Comparison of ENCODE assay signal across 11 cellular contexts in genomic region chr7:30472771-30473392, GRCh38. TPM values are rescaled to one million over a fixed set of nuclear protein-coding genes. Genes with fewer than 3 reads are reported as not detected.
DNase-seq lines count a peak whose midpoint lies in the region; ATAC-seq, FAIRE-seq and TF ChIP-seq lines count a peak whose summit lies in the region.
"Had no signal": no experiment of that assay in that cellular context is flagged by ENCODE, and none has a peak within 500 bp of the region (broad histone marks: within the 10 kb centered on the region; RNA-seq: fewer than 3 reads in every experiment).

No MANE protein-coding gene starts in this region.

- FAIRE-seq in bronchial epithelial cell (lab: Jason Lieb, UNC) (no peak), HepG2 (lab: Jason Lieb, UNC) (no peak)
- FAIRE-seq: colon had no signal

- TF ChIP-seq EP300 in upper lobe of left lung (IDR thresholded peaks at IDR 0.05) (no peak), HepG2 (IDR thresholded peaks at IDR 0.05; ENCODE audit: low read depth in 2 of 2, low read length in 2 of 2) (no peak), HepG2 (CRISPR knock-in tag; IDR thresholded peaks at IDR 0.05; ENCODE audit: borderline replicate concordance) (no peak)

- no peak overlapping the region for H3K9ac ChIP-seq in HepG2 (ENCODE audit: insufficient read depth, low read depth, low read length)

- TF ChIP-seq RAD21 in HepG2 (CRISPR knock-in tag; IDR thresholded peaks at IDR 0.05): no peak

- no TSS peak for BruUV-seq in HepG2 (replicated peaks; lab: Mats Ljungman, UMichigan)

- H3K36me3 ChIP-seq in heart right ventricle: peaks cover 0 to 5% (median 0%) of the 10 kb centered on the region in 9 donors
- H3K36me3 ChIP-seq in bronchial epithelial cell (ENCODE audit: control insufficient read depth, insufficient read depth, low read length): no peaks in the 10 kb centered on the region
- H3K36me3 ChIP-seq in lung (ENCODE audit: control insufficient read depth in 2 of 2, insufficient read depth in 2 of 2, low read length in 2 of 2): no peaks in the 10 kb centered on the region
- no peaks in the 10 kb centered on the region for H3K36me3 ChIP-seq in upper lobe of left lung
- no peaks in the 10 kb centered on the region for H3K36me3 ChIP-seq in Peyer's patch
- no peaks in the 10 kb centered on the region for H3K36me3 ChIP-seq in HepG2 (replicated peaks in 1 of 2; ENCODE audit: control insufficient read depth in 1 of 2, insufficient read depth in 2 of 2, low read length in 2 of 2)

- H3K9me3 ChIP-seq in heart right ventricle (no peaks in the 10 kb centered on the region), lung (ENCODE audit: control insufficient read depth in 2 of 2, insufficient read depth in 1 of 2, low read length in 1 of 2) (no peaks in the 10 kb centered on the region), upper lobe of left lung (no peaks in the 10 kb centered on the region), Peyer's patch (no peaks in the 10 kb centered on the region), HepG2 (ENCODE audit: low read length) (no peaks in the 10 kb centered on the region)

- intact Hi-C loops in heart right ventricle (cut with DNase I): loop anchor here in 2 of 10 donors (5.0 to 10.0 kb wide), 2 partner anchors 34 to 188 kb away; partner anchors contain the start of gene ZNRF2 (in 1 of the 2)
- intact Hi-C loops in cardiac septum (cut with DNase I): no loop called here
- intact Hi-C loops in HepG2 (cut with micrococcal nuclease; ENCODE audit: unreplicated experiment): no loop called here

- H2AFZ ChIP-seq in HepG2 (ENCODE audit: low read length): no peak overlapping the region

- in situ Hi-C loops in HepG2 (cut with HindIII; ENCODE audit: extremely low pct_ligation_motif_present, low pct_unique_long_range_greater_than_20kb): no loop called here

- CTCF ChIA-PET in HepG2 (lab: Yijun Ruan, JAX; ENCODE audit: low intra/inter-chr PET ratio, low total read pairs): no interaction called here

- peak overlapping the region in 8 of 10 donors; percentile 18 to 99 (median 87) for H3K27ac ChIP-seq in heart right ventricle
- H3K27ac ChIP-seq in lung (ENCODE audit: low read depth in 1 of 2, low read length in 1 of 2): peak overlapping the region; percentile 32 to 68
- H3K27ac ChIP-seq in upper lobe of left lung: peak overlapping the region; percentile 72 to 94 (median 84)
- H3K27ac ChIP-seq in Peyer's patch: peak overlapping the region in 2 of 4 donors; percentile 5 to 75
- H3K27ac ChIP-seq in HepG2 (ENCODE audit: extremely low read length, insufficient read depth, low read length): no peak overlapping the region
- H3K27ac ChIP-seq: HL-60 had no signal

- TF ChIP-seq POLR2A in upper lobe of left lung (IDR thresholded peaks at IDR 0.05) (no peak), Peyer's patch (IDR thresholded peaks at IDR 0.05) (no peak), HepG2 (IDR thresholded peaks at IDR 0.05; ENCODE audit: insufficient read depth in 1 of 2, low read depth in 2 of 2, low read length in 2 of 2) (no peak)

- H3K27me3 ChIP-seq in heart right ventricle (no peaks in the 10 kb centered on the region), bronchial epithelial cell (ENCODE audit: control insufficient read depth, insufficient read depth, low read length) (no peaks in the 10 kb centered on the region), lung (ENCODE audit: control insufficient read depth, insufficient read depth) (no peaks in the 10 kb centered on the region), upper lobe of left lung (no peaks in the 10 kb centered on the region), Peyer's patch (no peaks in the 10 kb centered on the region), HepG2 (ENCODE audit: control insufficient read depth in 1 of 2, insufficient read depth in 2 of 2, low read length in 2 of 2) (no peaks in the 10 kb centered on the region)

- TF ChIP-seq CTCF in heart right ventricle (IDR thresholded peaks at IDR 0.05) (no peak), bronchial epithelial cell (IDR thresholded peaks at IDR 0.05; ENCODE audit: insufficient read depth, low read length, severe bottlenecking) (no peak), lung (IDR thresholded peaks at IDR 0.05; ENCODE audit: control extremely low read depth, extremely low read depth) (no peak), upper lobe of left lung (IDR thresholded peaks at IDR 0.05) (no peak), Peyer's patch (IDR thresholded peaks at IDR 0.05) (no peak), HepG2 (CRISPR knock-in tag; IDR thresholded peaks at IDR 0.05) (no peak)

- POLR2A ChIA-PET in HepG2 (lab: Yijun Ruan, JAX): no interaction called here

- no peak overlapping the region for H3K4me2 ChIP-seq in HepG2 (ENCODE audit: low read depth, low read length)

- DNase-seq in heart right ventricle: no peak
- no peak for DNase-seq in cardiac septum (ENCODE audit: low spot score)
- peak; percentile 37 for DNase-seq in bronchial epithelial cell (ENCODE audit: low read depth)
- peak; percentile 28 for DNase-seq in lung (ENCODE audit: low spot score)
- DNase-seq in upper lobe of left lung: no peak
- no peak for DNase-seq in Peyer's patch
- DNase-seq in HepG2 (ENCODE audit: low spot score): no peak
- DNase-seq in occipital lobe (lab: John Stamatoyannopoulos, UW): no peak
- DNase-seq: activated T-cell treated with anti-CD3 and anti-CD28 coated beads, Interleukin-2, amount 50 U/mL, for 48 hours had no signal

- no peak overlapping the region for H3K4me3 ChIP-seq in heart right ventricle
- H3K4me3 ChIP-seq in bronchial epithelial cell (ENCODE audit: low read depth, low read length): no peak overlapping the region
- no peak overlapping the region for H3K4me3 ChIP-seq in lung
- no peak overlapping the region for H3K4me3 ChIP-seq in upper lobe of left lung
- no peak overlapping the region for H3K4me3 ChIP-seq in Peyer's patch
- no peak overlapping the region for H3K4me3 ChIP-seq in HepG2 (replicated peaks in 1 of 3; ENCODE audit: insufficient read depth in 1 of 3, low read depth in 2 of 3, low read length in 3 of 3)

- WGBS in heart right ventricle, 2 donors: 24 to 28% methylated on average over 1 of the region's 1 CpG
- WGBS in lung, 2 donors: 41 to 52% methylated on average over 1 of the region's 1 CpG
- WGBS in upper lobe of left lung, 2 donors: 38% methylated on average over 1 of the region's 1 CpG; no CpG with 5 or more reads in 1 of the 2 donors
- no CpG with 5 or more reads among the region's 1 CpG for WGBS in HepG2 (ENCODE audit: low lambda C conversion rate)

- H3K79me2 ChIP-seq in HepG2 (ENCODE audit: insufficient read depth, low read length): no peaks in the 10 kb centered on the region

- no peaks in the 10 kb centered on the region for H4K20me1 ChIP-seq in HepG2 (ENCODE audit: insufficient read depth, low read length)

- H3K4me1 ChIP-seq in heart right ventricle (peaks cover 42 to 100% (median 99%) of the 10 kb centered on the region in 9 donors), lung (ENCODE audit: control insufficient read depth in 2 of 2, insufficient read depth in 2 of 2, low read length in 2 of 2) (peaks cover 51 to 74% of the 10 kb centered on the region in 2 donors), upper lobe of left lung (peaks cover 94 to 100% (median 98%) of the 10 kb centered on the region in 4 donors), Peyer's patch (peaks cover 0 to 52% (median 8%) of the 10 kb centered on the region in 4 donors), HepG2 (ENCODE audit: insufficient read depth, low read length) (peaks cover 45% of the 10 kb centered on the region)

- ATAC-seq in heart right ventricle (no peak), lung (ENCODE audit: insufficient read depth, low FRiP score) (no peak), upper lobe of left lung (ENCODE audit: low FRiP score in 2 of 2) (no peak), HepG2 (no peak)

RNA-seq across cellular contexts. Expression of gene NOD1, which starts 5.7 kb away (rescaled TPM):
- 10 to 100 TPM in 3 of 10 donors, 1 to 10 TPM in 7; 6.3 to 19.1 (median 8.6) TPM for total RNA-seq in heart right ventricle
- 10 to 100 TPM in 1 of 2 donors, 1 to 10 TPM in 1; 7.6 to 18.4 TPM for polyA plus RNA-seq in heart right ventricle
- total RNA-seq in cardiac septum: 13.2 TPM
- 4.2 and 4.4 TPM in 2 replicates for total RNA-seq in bronchial epithelial cell
- 10 to 100 TPM; 22.0 to 46.1 TPM for total RNA-seq in lung
- polyA plus RNA-seq in lung: 10 to 100 TPM; 11.5 to 21.0 TPM
- total RNA-seq in upper lobe of left lung: 10 to 100 TPM; 24.7 to 71.2 (median 38.0) TPM
- 10 to 100 TPM in 3 of 4 donors, 1 to 10 TPM in 1; 4.0 to 29.7 (median 21.0) TPM for total RNA-seq in Peyer's patch
- 2.9 TPM in 2 replicates for total RNA-seq in HepG2 (2016; rRNA removed; fragmentation: Illumina TruSeq; extraction: Trizol)
- total RNA-seq in HepG2 (2016; cell fraction: cytosol; rRNA removed; fragmentation: Illumina TruSeq; extraction: Trizol; ENCODE audit: low read depth): 1.6 and 1.8 TPM in 2 replicates
- 2.4 and 2.6 TPM in 2 replicates for total RNA-seq in HepG2 (2016; cell fraction: insoluble cytoplasmic fraction; rRNA removed; fragmentation: Illumina TruSeq; extraction: Trizol)
- total RNA-seq in HepG2 (2016; cell fraction: membrane; rRNA removed; fragmentation: Illumina TruSeq; extraction: Trizol): 1.7 and 3.3 TPM in 2 replicates
- total RNA-seq in HepG2 (2016; cell fraction: nucleus; rRNA removed; fragmentation: Illumina TruSeq; extraction: Trizol): 4.8 and 4.9 TPM in 2 replicates
- polyA plus RNA-seq in HepG2 (2011; rRNA removed): 1.7 and 1.9 TPM in 2 replicates
- polyA plus RNA-seq in HepG2 (2011; cell fraction: cytosol; rRNA removed): 1.1 and 1.4 TPM in 2 replicates
- 4.1 and 4.3 TPM in 2 replicates for polyA plus RNA-seq in HepG2 (2011; cell fraction: nucleus; rRNA removed)
- 0.91 and 1.1 TPM in 2 replicates for polyA plus RNA-seq in HepG2 (2012)
- polyA plus RNA-seq in HepG2 (2016; cell fraction: cytosol; fragmentation: Illumina TruSeq; extraction: Trizol; ENCODE audit: low read depth): 0.54 and 0.55 TPM in 2 replicates
- 2.1 and 3.1 TPM in 2 replicates for polyA plus RNA-seq in HepG2 (2016; cell fraction: insoluble cytoplasmic fraction; fragmentation: Illumina TruSeq; extraction: Trizol; ENCODE audit: low read depth)
- 1.2 TPM in 2 replicates for polyA plus RNA-seq in HepG2 (2016; cell fraction: membrane; fragmentation: Illumina TruSeq; extraction: Trizol; ENCODE audit: low read depth)
- 6.7 and 7.0 TPM in 2 replicates for polyA plus RNA-seq in HepG2 (2016; cell fraction: nucleus; fragmentation: Illumina TruSeq; extraction: Trizol; ENCODE audit: insufficient read depth, low read depth)
- 4.2 and 9.5 TPM in 2 replicates for polyA minus RNA-seq in HepG2 (2011; rRNA and poly(A)+ RNA removed; ENCODE audit: low replicate concordance)
- 0.97 and 1.1 TPM in 2 replicates for polyA minus RNA-seq in HepG2 (2011; cell fraction: cytosol; rRNA and poly(A)+ RNA removed)
- 4.5 and 5.7 TPM in 2 replicates for polyA minus RNA-seq in HepG2 (2011; cell fraction: nucleus; rRNA and poly(A)+ RNA removed)
- 1.9 TPM for total RNA-seq in occipital lobe

RNA-seq across cellular contexts. Expression of gene GGCT, which starts 31.7 kb away (rescaled TPM):
- total RNA-seq in heart right ventricle (10 to 100 TPM; 13.8 to 29.3 (median 18.3) TPM), cardiac septum (20.8 TPM), bronchial epithelial cell (57.9 and 67.8 TPM in 2 replicates), lung (10 to 100 TPM; 33.1 to 38.1 TPM), upper lobe of left lung (10 to 100 TPM; 12.6 to 26.2 (median 22.2) TPM), Peyer's patch (10 to 100 TPM; 18.1 to 24.8 (median 19.2) TPM), HepG2 (2016; rRNA removed; fragmentation: Illumina TruSeq; extraction: Trizol) (78.3 and 100 TPM in 2 replicates), occipital lobe (17.6 TPM)
- polyA plus RNA-seq in heart right ventricle (10 to 100 TPM; 31.7 to 54.2 TPM), lung (10 to 100 TPM; 45.0 to 90.1 TPM), HepG2 (2011; rRNA removed) (14.0 and 19.5 TPM in 2 replicates)
- total RNA-seq in HepG2 (2016; cell fraction: cytosol; rRNA removed; fragmentation: Illumina TruSeq; extraction: Trizol; ENCODE audit: low read depth): 39.7 and 45.3 TPM in 2 replicates
- 82.1 and 105 TPM in 2 replicates for total RNA-seq in HepG2 (2016; cell fraction: insoluble cytoplasmic fraction; rRNA removed; fragmentation: Illumina TruSeq; extraction: Trizol)
- 67.8 and 73.9 TPM in 2 replicates for total RNA-seq in HepG2 (2016; cell fraction: membrane; rRNA removed; fragmentation: Illumina TruSeq; extraction: Trizol)
- 32.3 and 39.6 TPM in 2 replicates for total RNA-seq in HepG2 (2016; cell fraction: nucleus; rRNA removed; fragmentation: Illumina TruSeq; extraction: Trizol)
- polyA plus RNA-seq in HepG2 (2011; cell fraction: cytosol; rRNA removed): 11.4 and 15.5 TPM in 2 replicates
- polyA plus RNA-seq in HepG2 (2011; cell fraction: nucleus; rRNA removed): 4.5 and 4.6 TPM in 2 replicates
- polyA plus RNA-seq in HepG2 (2012): 24.6 and 36.2 TPM in 2 replicates
- 46.7 and 63.3 TPM in 2 replicates for polyA plus RNA-seq in HepG2 (2016; cell fraction: cytosol; fragmentation: Illumina TruSeq; extraction: Trizol; ENCODE audit: low read depth)
- polyA plus RNA-seq in HepG2 (2016; cell fraction: insoluble cytoplasmic fraction; fragmentation: Illumina TruSeq; extraction: Trizol; ENCODE audit: low read depth): 121 TPM in 2 replicates
- 69.8 and 73.0 TPM in 2 replicates for polyA plus RNA-seq in HepG2 (2016; cell fraction: membrane; fragmentation: Illumina TruSeq; extraction: Trizol; ENCODE audit: low read depth)
- polyA plus RNA-seq in HepG2 (2016; cell fraction: nucleus; fragmentation: Illumina TruSeq; extraction: Trizol; ENCODE audit: insufficient read depth, low read depth): 58.4 and 59.1 TPM in 2 replicates
- polyA minus RNA-seq in HepG2 (2011; rRNA and poly(A)+ RNA removed; ENCODE audit: low replicate concordance): 8.0 and 33.3 TPM in 2 replicates
- polyA minus RNA-seq in HepG2 (2011; cell fraction: cytosol; rRNA and poly(A)+ RNA removed): 5.6 and 6.7 TPM in 2 replicates
- 5.8 and 6.7 TPM in 2 replicates for polyA minus RNA-seq in HepG2 (2011; cell fraction: nucleus; rRNA and poly(A)+ RNA removed)

Comparison
In these comparisons a context has a peak if more than half of its experiments do, and no peak if none do; other contexts are left out.
1. DNase-seq: peak in bronchial epithelial cell (single experiment) and lung (single experiment); none in heart right ventricle (0 of 2), cardiac septum (single experiment), upper lobe of left lung (0 of 2), Peyer's patch (0 of 3), HepG2 (single experiment) and occipital lobe (single experiment).